Comparison of ENCODE assay signal across 26 cellular contexts in genomic region chr12:12587878-12588277, GRCh38.
"Had no signal": no experiment of that assay in that cellular context is flagged by ENCODE, and none has a peak within 500 bp of the region (broad histone marks: within the 10 kb centered on the region; RNA-seq: fewer than 3 reads in every experiment).

No MANE protein-coding gene starts in this region.

- H3K4me3 ChIP-seq: coronary artery, esophagus squamous epithelium, heart right ventricle, lower lobe of right lung, pancreas, stomach, thyroid gland, vagina had no signal

- H3K9me3 Mint-ChIP-seq: natural killer cell treated with Interleukin-12 subunit alpha and Interleukin-12 subunit beta and Interleukin-15 and Interleukin-18, amount 100 ng/mL, for 72 hours had no signal

- H3K36me3 ChIP-seq: esophagus squamous epithelium, heart right ventricle, lower lobe of right lung, neutrophil, pancreas, stomach, thyroid gland, vagina had no signal

- H3K27ac Mint-ChIP-seq: immature natural killer cell; natural killer cell treated with Interleukin-12 subunit alpha and Interleukin-12 subunit beta and Interleukin-15 and Interleukin-18, amount 100 ng/mL, for 72 hours; stimulated activated effector memory CD8-positive, alpha-beta T cell treated with anti-CD3 and anti-CD28 coated beads, Interleukin-12 subunit alpha, Interleukin-12 subunit beta, amount 100 ng/mL, for 72 hours had no signal

- DNase-seq: dermis blood vessel endothelial cell; effector memory CD4-positive, alpha-beta T cell; erythroblast; esophagus squamous epithelium; foreskin melanocyte; glutamatergic neuron; heart right ventricle; hypothalamus; immature natural killer cell; islet precursor cell; kidney glomerular epithelial cell; left ventricle myocardium superior; lower lobe of right lung; pancreas; stimulated activated CD4-positive, alpha-beta T cell treated with anti-CD3 and anti-CD28 coated beads, Interleukin-2, amount 100 ng/mL, for 24 hours; stimulated activated CD4-positive, alpha-beta T cell treated with anti-CD3 and anti-CD28 coated beads, Interleukin-4, amount 100 ng/mL, for 24 hours; stimulated activated naive CD4-positive, alpha-beta T cell treated with Interleukin-2 at 50 U/mL for 16 hours; stomach; thyroid gland had no signal

- H3K9me3 ChIP-seq: esophagus squamous epithelium, heart right ventricle, lower lobe of right lung, neutrophil, pancreas, stomach, thyroid gland, vagina had no signal

- H3K4me3 Mint-ChIP-seq: immature natural killer cell; natural killer cell treated with Interleukin-12 subunit alpha and Interleukin-12 subunit beta and Interleukin-15 and Interleukin-18, amount 100 ng/mL, for 72 hours; neural crest cell; stimulated activated effector memory CD8-positive, alpha-beta T cell treated with anti-CD3 and anti-CD28 coated beads, Interleukin-12 subunit alpha, Interleukin-12 subunit beta, amount 100 ng/mL, for 72 hours had no signal

- H3K27ac ChIP-seq: coronary artery, heart right ventricle, lower lobe of right lung, neutrophil, stomach, thyroid gland, vagina had no signal

- H3K4me1 Mint-ChIP-seq: immature natural killer cell, neural crest cell had no signal

- ATAC-seq: heart right ventricle; left ventricle myocardium superior; lower lobe of right lung; natural killer cell treated with Interleukin-12 subunit alpha and Interleukin-12 subunit beta and Interleukin-15 and Interleukin-18, amount 100 ng/mL, for 72 hours; sciatic nerve; stimulated activated effector memory CD8-positive, alpha-beta T cell treated with anti-CD3 and anti-CD28 coated beads, Interleukin-12 subunit alpha, Interleukin-12 subunit beta, amount 100 ng/mL, for 72 hours had no signal

- H3K36me3 Mint-ChIP-seq: immature natural killer cell; natural killer cell treated with Interleukin-12 subunit alpha and Interleukin-12 subunit beta and Interleukin-15 and Interleukin-18, amount 100 ng/mL, for 72 hours had no signal

- H3K27me3 ChIP-seq: esophagus squamous epithelium, heart right ventricle, neutrophil, pancreas, stomach, thyroid gland, vagina had no signal
